Comparison of ENCODE assay signal across 1 cellular context in genomic region chr5:52738095-52738506, GRCh38.
TF ChIP-seq lines count a peak whose summit lies in the region.

No MANE protein-coding gene starts in this region.

TF ChIP-seq in K562, 482 proteins besides CTCF, POLR2A, EP300 and RAD21:
- TF ChIP-seq THRA (IDR thresholded peaks at IDR 0.05) (no peak), ARID3B (CRISPR knock-in tag; IDR thresholded peaks at IDR 0.05; ENCODE audit: borderline replicate concordance) (no peak), SMAD2 (IDR thresholded peaks at IDR 0.05; ENCODE audit: low read depth, low read length) (no peak), DPF2 (IDR thresholded peaks at IDR 0.05) (no peak), ZNF12 (CRISPR knock-in tag; IDR thresholded peaks at IDR 0.05) (no peak), CREB3L1 (IDR thresholded peaks at IDR 0.05; ENCODE audit: borderline replicate concordance, low read depth) (no peak), ZBED1 (IDR thresholded peaks at IDR 0.05) (no peak), ZNF444 (CRISPR knock-in tag; IDR thresholded peaks at IDR 0.05) (no peak), ETV1 (tag; conservative IDR thresholded peaks at IDR 0.05; ENCODE audit: low read depth) (no peak), POLR2G (IDR thresholded peaks at IDR 0.05; ENCODE audit: low read depth, low read length) (no peak), ZNF449 (CRISPR knock-in tag; IDR thresholded peaks at IDR 0.05) (no peak), TRIM28 (IDR thresholded peaks at IDR 0.05) (no peak), ZNF584 (CRISPR knock-in tag; IDR thresholded peaks at IDR 0.05; ENCODE audit: low read depth) (no peak)
